ENCODE assay signal across 10 cellular contexts in the genomic region with DNA sequence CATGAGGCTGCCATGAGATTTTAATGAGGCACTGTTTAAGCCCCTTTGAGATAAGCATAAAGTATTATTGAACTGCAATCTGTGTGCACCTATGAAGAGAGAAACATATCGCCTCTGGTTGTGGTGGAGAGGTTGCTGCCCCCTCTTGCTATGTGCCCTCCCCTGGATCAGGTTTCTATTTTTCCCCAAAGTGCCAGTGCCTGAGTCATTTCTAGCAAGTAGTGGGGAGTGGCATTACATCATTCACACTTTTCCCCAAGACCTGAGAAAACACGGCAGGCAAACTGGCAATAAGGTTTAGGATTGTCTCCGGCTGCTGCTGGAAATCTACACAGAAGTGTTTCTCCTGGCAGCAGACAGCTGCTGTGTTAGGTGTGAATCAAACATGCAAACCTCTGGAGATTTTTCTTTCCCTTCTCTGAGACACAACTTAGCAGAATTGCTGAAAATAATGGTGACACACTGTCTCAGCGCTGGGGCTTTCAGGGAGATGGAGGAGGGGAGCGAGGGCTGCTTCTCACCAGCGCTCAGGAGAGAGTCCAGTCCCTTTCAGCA. TPM values are rescaled to one million over a fixed set of nuclear protein-coding genes. Genes with fewer than 3 reads are reported as not detected.
A peak's percentile ranks its signal among the peaks of the same experiment; 100 is the strongest.
DNase-seq lines count a peak whose midpoint lies in the region; ATAC-seq and TF ChIP-seq lines count a peak whose summit lies in the region.
"Had no signal": no experiment of that assay in that cellular context is flagged by ENCODE, and none has a peak within 500 bp of the region (broad histone marks: within the 10 kb centered on the region; RNA-seq: fewer than 3 reads in every experiment).

No MANE protein-coding gene starts in this region.

- H3K9me3 ChIP-seq in SK-N-MC (ENCODE audit: low read depth, low read length) (no peaks in the 10 kb centered on the region), colonic mucosa (no peaks in the 10 kb centered on the region)

- peaks cover 61 to 65% of the 10 kb centered on the region in 2 donors for H3K4me1 Mint-ChIP-seq in natural killer cell treated with Interleukin-12 subunit alpha and Interleukin-12 subunit beta and Interleukin-15 and Interleukin-18, amount 100 ng/mL, for 72 hours (ENCODE audit: low read depth in 2 of 2)
- peaks cover 35 to 39% of the 10 kb centered on the region in 2 donors for H3K4me1 Mint-ChIP-seq in natural killer cell
- H3K4me1 Mint-ChIP-seq in immature natural killer cell: peaks cover 34 to 44% of the 10 kb centered on the region in 2 donors

- H3K36me3 ChIP-seq in SK-N-MC (ENCODE audit: insufficient read depth, low read length) (no peaks in the 10 kb centered on the region), colonic mucosa (no peaks in the 10 kb centered on the region)

- peak overlapping the region; percentile 73 to 82 for H3K27ac Mint-ChIP-seq in natural killer cell treated with Interleukin-12 subunit alpha and Interleukin-12 subunit beta and Interleukin-15 and Interleukin-18, amount 100 ng/mL, for 72 hours
- H3K27ac Mint-ChIP-seq in natural killer cell (peak overlapping the region in 1 of 2 donors; percentile 94), immature natural killer cell (peak overlapping the region in 5 of 6 donors; percentile 28 to 92 (median 63))

- H3K27me3 Mint-ChIP-seq in natural killer cell treated with Interleukin-12 subunit alpha and Interleukin-12 subunit beta and Interleukin-15 and Interleukin-18, amount 100 ng/mL, for 72 hours: peaks cover 0 to 31% of the 10 kb centered on the region in 2 donors
- H3K27me3 Mint-ChIP-seq in natural killer cell (ENCODE audit: low read depth in 2 of 2): peaks cover 67 to 69% of the 10 kb centered on the region in 2 donors
- peaks cover 41 to 53% (median 43%) of the 10 kb centered on the region in 3 donors for H3K27me3 Mint-ChIP-seq in immature natural killer cell (ENCODE audit: low read depth in 3 of 3)

- H3K4me3 Mint-ChIP-seq in natural killer cell treated with Interleukin-12 subunit alpha and Interleukin-12 subunit beta and Interleukin-15 and Interleukin-18, amount 100 ng/mL, for 72 hours: peak overlapping the region; percentile 79
- H3K4me3 Mint-ChIP-seq in natural killer cell: no peak overlapping the region
- no peak overlapping the region for H3K4me3 Mint-ChIP-seq in immature natural killer cell

- H3K27ac ChIP-seq in SK-N-MC (peak overlapping the region; percentile 99), colonic mucosa (no peak overlapping the region)

- H3K4me1 ChIP-seq in colonic mucosa: peaks cover 10% of the 10 kb centered on the region

- H3K4me3 ChIP-seq in SK-N-MC: no peak overlapping the region; the same call in 1 of the 2 replicates
- no peak overlapping the region for H3K4me3 ChIP-seq in colonic mucosa

- in situ Hi-C loops in ACHN (cut with HindIII; ENCODE audit: low pct_ligation_motif_present, low pct_unique_long_range_greater_than_20kb, low sequenced_read_pairs): no loop called here

- H3K36me3 Mint-ChIP-seq in natural killer cell treated with Interleukin-12 subunit alpha and Interleukin-12 subunit beta and Interleukin-15 and Interleukin-18, amount 100 ng/mL, for 72 hours: peaks cover 8% of the 10 kb centered on the region
- peaks cover 10% of the 10 kb centered on the region for H3K36me3 Mint-ChIP-seq in natural killer cell
- H3K36me3 Mint-ChIP-seq in immature natural killer cell: peaks cover 0 to 7% (median 4%) of the 10 kb centered on the region in 3 donors

- ATAC-seq in natural killer cell treated with Interleukin-12 subunit alpha and Interleukin-12 subunit beta and Interleukin-15 and Interleukin-18, amount 100 ng/mL, for 72 hours: no peak
- no peak for ATAC-seq in natural killer cell

- intact Hi-C loops in natural killer cell (cut with micrococcal nuclease): loop anchor here (5.0 kb wide), 2 partner anchors 219 to 1531 kb away; a partner anchor contains a TSS
- intact Hi-C loops in colonic mucosa (cut with DNase I): no loop called here

- DNase-seq in natural killer cell treated with Interleukin-12 subunit alpha and Interleukin-12 subunit beta and Interleukin-15 and Interleukin-18, amount 100 ng/mL, for 72 hours (ENCODE audit: low spot score): no peak
- DNase-seq in natural killer cell (no peak), SK-N-MC (ENCODE audit: low read depth, low spot score) (no peak), immature natural killer cell (no peak), NCI-H226 (no peak), D341Med (ENCODE audit: low spot score) (no peak), ACHN (no peak), colonic mucosa (no peak)
- DNase-seq: EL, left cardiac atrium had no signal

- H3K27me3 ChIP-seq in colonic mucosa: peaks cover 10% of the 10 kb centered on the region

- peak overlapping the region; percentile 24 for H3K9ac ChIP-seq in SK-N-MC (ENCODE audit: insufficient read length)
- H3K9ac ChIP-seq in colonic mucosa (ENCODE audit: low read depth in 2 of 2, low read length in 2 of 2): no peak overlapping the region

- TF ChIP-seq CTCF in natural killer cell (IDR thresholded peaks at IDR 0.05) (no peak), colonic mucosa (IDR thresholded peaks at IDR 0.05) (no peak)

- no peaks in the 10 kb centered on the region for H3K9me3 Mint-ChIP-seq in natural killer cell treated with Interleukin-12 subunit alpha and Interleukin-12 subunit beta and Interleukin-15 and Interleukin-18, amount 100 ng/mL, for 72 hours
- peaks cover 2 to 3% of the 10 kb centered on the region in 2 donors for H3K9me3 Mint-ChIP-seq in natural killer cell
- H3K9me3 Mint-ChIP-seq in immature natural killer cell: peaks cover 0 to 10% (median 8%) of the 10 kb centered on the region in 6 donors

RNA-seq across cellular contexts. Expression of a gene that starts 13.6 kb away (rescaled TPM):
- 100 to 1,000 TPM in 1 of 2 donors, 10 to 100 TPM in 1; 33.0 to 102 TPM for total RNA-seq in natural killer cell treated with Interleukin-12 subunit alpha and Interleukin-12 subunit beta and Interleukin-15 and Interleukin-18, amount 100 ng/mL, for 72 hours
- 1 to 10 TPM; 1.3 to 9.6 (median 4.2) TPM for total RNA-seq in natural killer cell
- polyA plus RNA-seq in immature natural killer cell: under 1 TPM; 0.21 to 0.50 (median 0.48) TPM
- total RNA-seq in colonic mucosa: 1 to 10 TPM in 1 of 2 donors, under 1 TPM in 1; 0.77 to 1.6 TPM

RNA-seq across cellular contexts. Expression of a gene that starts 28.8 kb away (rescaled TPM):
- 1 to 10 TPM; 3.0 to 5.1 TPM for total RNA-seq in natural killer cell treated with Interleukin-12 subunit alpha and Interleukin-12 subunit beta and Interleukin-15 and Interleukin-18, amount 100 ng/mL, for 72 hours
- total RNA-seq in natural killer cell (1 to 10 TPM; 3.3 to 5.8 (median 4.8) TPM), colonic mucosa (10 to 100 TPM; 16.2 to 19.5 TPM)
- 1 to 10 TPM; 2.0 to 5.7 (median 2.8) TPM for polyA plus RNA-seq in immature natural killer cell
